16 cellular contexts compared by ENCODE assay signal in genomic region chrX:9135901-9136510, GRCh38.
"Had no signal": no experiment of that assay in that cellular context is flagged by ENCODE, and none has a peak within 500 bp of the region (broad histone marks: within the 10 kb centered on the region; RNA-seq: fewer than 3 reads in every experiment).

No MANE protein-coding gene starts in this region.

- FAIRE-seq: urothelium cell line had no signal

- H3K4me3 ChIP-seq: body of pancreas, dorsolateral prefrontal cortex, gastroesophageal sphincter, hepatocyte, neural progenitor cell, ovary, thoracic aorta had no signal

- H3K27ac ChIP-seq: body of pancreas, dorsolateral prefrontal cortex, gastroesophageal sphincter, hepatocyte, neural progenitor cell, ovary, thoracic aorta had no signal

- DNase-seq: activated CD8-positive, alpha-beta T cell treated with anti-CD3 and anti-CD28 coated beads for 36 hours; activated naive CD4-positive, alpha-beta T cell treated with Interleukin-2 at 50 U/mL for 16 hours; activated naive CD8-positive, alpha-beta T cell treated with anti-CD3 and anti-CD28 coated beads, Interleukin-2, amount 50 U/mL, for 24 hours; body of pancreas; dorsolateral prefrontal cortex; kidney glomerular epithelial cell; ovary; stimulated activated CD4-positive, alpha-beta T cell treated with anti-CD3 and anti-CD28 coated beads, Interleukin-15, amount 100 ng/mL, for 24 hours; stimulated activated CD4-positive, alpha-beta T cell treated with anti-CD3 and anti-CD28 coated beads, Interleukin-4, amount 100 ng/mL, for 24 hours; stimulated activated naive CD8-positive, alpha-beta T cell treated with anti-CD3 and anti-CD28 coated beads, Interleukin-15, amount 100 ng/mL, for 72 hours; T-helper 9 cell had no signal

- H3K9me3 ChIP-seq: body of pancreas, gastroesophageal sphincter, ovary, thoracic aorta had no signal

- H3K36me3 ChIP-seq: gastroesophageal sphincter, neural progenitor cell, ovary, thoracic aorta had no signal

- ATAC-seq: activated CD8-positive, alpha-beta T cell treated with anti-CD3 and anti-CD28 coated beads for 36 hours; activated naive CD8-positive, alpha-beta T cell treated with anti-CD3 and anti-CD28 coated beads, Interleukin-2, amount 50 U/mL, for 24 hours; body of pancreas; gastroesophageal sphincter; stimulated activated naive CD8-positive, alpha-beta T cell treated with anti-CD3 and anti-CD28 coated beads, Interleukin-15, amount 100 ng/mL, for 72 hours had no signal

- H3K9ac ChIP-seq: neural progenitor cell had no signal

- H3K27me3 ChIP-seq: body of pancreas, gastroesophageal sphincter, hepatocyte, neural progenitor cell, ovary had no signal

- H3K4me1 ChIP-seq: body of pancreas, gastroesophageal sphincter, neural progenitor cell had no signal
